Comparison of ENCODE assay signal across 16 cellular contexts in the genomic region with DNA sequence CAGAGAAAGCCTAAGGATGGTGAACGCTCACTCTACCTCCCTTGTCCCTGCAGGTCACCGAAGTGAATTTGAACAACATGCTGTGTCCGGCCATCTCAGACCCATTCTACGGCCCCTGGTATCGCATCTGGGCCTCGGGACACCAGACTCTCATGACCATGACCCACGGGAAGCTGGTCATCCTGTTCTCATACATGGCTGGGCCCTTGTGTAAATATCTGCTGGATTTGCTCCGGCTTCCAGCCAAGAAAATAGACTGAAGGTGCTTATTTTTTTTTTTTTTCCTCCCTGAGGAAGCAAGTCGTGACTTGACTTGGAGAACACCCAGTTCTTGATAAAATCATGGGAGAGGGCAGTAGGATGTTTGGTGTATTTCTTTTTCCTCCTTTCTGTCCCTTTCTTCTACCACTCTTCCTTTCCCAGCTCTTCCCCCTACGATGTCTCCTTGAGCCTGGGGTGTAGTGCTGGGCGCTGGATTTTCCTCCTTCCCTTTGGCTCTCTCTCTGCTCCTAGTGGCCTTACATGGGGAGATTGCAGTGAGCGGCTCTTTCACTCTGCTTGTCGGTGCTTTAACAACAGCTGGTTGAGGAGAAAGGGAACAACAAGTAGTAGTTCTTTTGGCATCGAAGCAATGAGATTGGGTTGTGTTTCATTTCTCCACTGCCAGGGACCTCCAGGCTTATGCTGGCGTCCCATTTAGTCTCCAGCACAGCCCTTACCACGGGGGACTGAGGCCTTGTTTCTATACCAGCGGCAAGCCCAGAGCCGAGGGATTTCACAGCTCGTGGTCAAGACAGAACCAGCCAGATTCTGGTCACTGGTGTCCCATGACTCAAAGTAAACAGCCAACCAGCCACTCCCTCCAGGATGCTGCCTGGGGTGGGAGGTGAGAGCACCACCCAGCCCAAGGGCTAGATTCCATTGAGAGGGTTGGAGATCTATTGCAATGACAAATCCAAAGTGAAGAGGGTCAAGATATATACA.
DNase-seq lines count a peak whose midpoint lies in the region; ATAC-seq and TF ChIP-seq lines count a peak whose summit lies in the region.
"Had no signal": no experiment of that assay in that cellular context is flagged by ENCODE, and none has a peak within 500 bp of the region (broad histone marks: within the 10 kb centered on the region; RNA-seq: fewer than 3 reads in every experiment).

No MANE protein-coding gene starts in this region.

- TF ChIP-seq CTCF in foreskin keratinocyte (conservative IDR thresholded peaks at IDR 0.05), result no peak
- TF ChIP-seq CTCF in osteocyte (IDR thresholded peaks at IDR 0.05), result no peak

- H3K4me3 Mint-ChIP-seq in T-helper 17 cell, result no peak overlapping the region
- H3K4me3 Mint-ChIP-seq in osteocyte (ENCODE audit: unreplicated experiment), result no peak overlapping the region
- H3K4me3 Mint-ChIP-seq: activated CD4-positive, alpha-beta memory T cell treated with anti-CD3 and anti-CD28 coated beads for 36 hours; brain; mesothelial cell of epicardium had no signal

- no peaks in the 10 kb centered on the region for H3K27me3 ChIP-seq in foreskin keratinocyte

- no peaks in the 10 kb centered on the region for H3K4me1 ChIP-seq in foreskin keratinocyte

- H3K9me3 ChIP-seq in T-helper 17 cell (ENCODE audit: control insufficient read depth, low read length, poor library complexity, severe bottlenecking), result no peaks in the 10 kb centered on the region

- H3K27ac Mint-ChIP-seq in T-helper 17 cell (peak overlapping the region; percentile 56), osteocyte (ENCODE audit: unreplicated experiment) (peak overlapping the region; percentile 74)
- H3K27ac Mint-ChIP-seq: activated CD4-positive, alpha-beta memory T cell treated with anti-CD3 and anti-CD28 coated beads for 36 hours; mesothelial cell of epicardium had no signal

- ATAC-seq in T-helper 17 cell (no peak), foreskin keratinocyte (no peak), GM21526 (IDR thresholded peaks at IDR 0.05; ENCODE audit: low FRiP score, unreplicated experiment) (no peak)

- H3K27me3 Mint-ChIP-seq in T-helper 17 cell, result no peaks in the 10 kb centered on the region
- H3K27me3 Mint-ChIP-seq in osteocyte (ENCODE audit: unreplicated experiment), result no peaks in the 10 kb centered on the region
- H3K27me3 Mint-ChIP-seq: activated CD4-positive, alpha-beta memory T cell treated with anti-CD3 and anti-CD28 coated beads for 36 hours; brain had no signal

- H3K4me1 Mint-ChIP-seq in T-helper 17 cell (peaks cover 4% of the 10 kb centered on the region), osteocyte (ENCODE audit: unreplicated experiment) (peaks cover 21% of the 10 kb centered on the region)

- H3K9me3 Mint-ChIP-seq in osteocyte (ENCODE audit: unreplicated experiment), result no peaks in the 10 kb centered on the region
- H3K9me3 Mint-ChIP-seq: activated CD4-positive, alpha-beta memory T cell treated with anti-CD3 and anti-CD28 coated beads for 36 hours; mesothelial cell of epicardium had no signal

- peak overlapping the region; percentile 32 for H3K27ac ChIP-seq in foreskin keratinocyte

- peaks cover 3% of the 10 kb centered on the region for H3K36me3 Mint-ChIP-seq in T-helper 17 cell (ENCODE audit: low read depth)
- peaks cover 5% of the 10 kb centered on the region for H3K36me3 Mint-ChIP-seq in osteocyte (ENCODE audit: unreplicated experiment)

- DNase-seq in EL (peak; percentile 40), T-helper 17 cell (no peak), foreskin keratinocyte (peak in 1 of 2 donors; percentile 38), osteocyte (ENCODE audit: extremely low spot score, unreplicated experiment) (peak; percentile 66), NCI-H82 (lab: John Stamatoyannopoulos, UW) (no peak), NCI-H1048 (lab: John Stamatoyannopoulos, UW) (no peak), germinal center (ENCODE audit: low spot score) (no peak)
- DNase-seq: activated CD4-positive, alpha-beta memory T cell treated with anti-CD3 and anti-CD28 coated beads for 36 hours; activated effector memory CD4-positive, alpha-beta T cell treated with anti-CD3 and anti-CD28 coated beads, Interleukin-2, amount 50 U/mL, for 16 hours; AML-193; DMS53; NCI-H524; T1000 had no signal

Comparison
In these comparisons a context has a peak if more than half of its experiments do, and no peak if none do; other contexts are left out.
1. DNase-seq: peak in EL (single experiment) and osteocyte (single experiment); none in T-helper 17 cell (0 of 3), NCI-H82 (single experiment), NCI-H1048 (single experiment) and germinal center (single experiment).